Comparison of ENCODE assay signal across 16 cellular contexts in genomic region chr7:7902845-7903244, GRCh38.
"Had no signal": no experiment of that assay in that cellular context is flagged by ENCODE, and none has a peak within 500 bp of the region (broad histone marks: within the 10 kb centered on the region; RNA-seq: fewer than 3 reads in every experiment).

No MANE protein-coding gene starts in this region.

- H3K27ac Mint-ChIP-seq: activated CD4-positive, alpha-beta T cell treated with anti-CD3 and anti-CD28 coated beads, Interleukin-2, amount 10 ng/mL, durations not matched to agents 7 days and 5 days; T-helper 1 cell treated with Interleukin-12 subunit alpha and Interleukin-12 subunit beta and Interleukin-4 antibody, amounts not matched to agents 30 μg/mL and 1 μg/mL, for 36 hours had no signal

- H3K4me1 ChIP-seq: ascending aorta, breast epithelium, gastrocnemius medialis, pancreas, transverse colon had no signal

- ATAC-seq: gastrocnemius medialis, left colon, pancreas had no signal

- H3K9me3 ChIP-seq: ascending aorta, breast epithelium, gastrocnemius medialis, heart left ventricle, pancreas, transverse colon had no signal

- DNase-seq: activated CD4-positive, alpha-beta T cell treated with anti-CD3 and anti-CD28 coated beads, Interleukin-2, amount 10 ng/mL, durations not matched to agents 7 days and 5 days; activated CD8-positive, alpha-beta memory T cell treated with anti-CD3 and anti-CD28 coated beads for 24 hours; activated naive CD4-positive, alpha-beta T cell treated with Interleukin-2 at 50 U/mL for 16 hours; activated T-cell treated with anti-CD3 and anti-CD28 coated beads for 4 hours; erythroblast; gastrocnemius medialis; heart left ventricle; left colon; pancreas; stimulated activated CD4-positive, alpha-beta T cell treated with anti-CD3 and anti-CD28 coated beads, Interleukin-4, amount 100 ng/mL, for 24 hours; stimulated activated CD8-positive, alpha-beta memory T cell treated with anti-CD3 and anti-CD28 coated beads, Interleukin-4, amount 100 ng/mL, for 48 hours; stimulated activated naive CD4-positive, alpha-beta T cell treated with Interleukin-2 at 50 U/mL for 16 hours; transverse colon had no signal

- H3K27me3 Mint-ChIP-seq: activated CD4-positive, alpha-beta T cell treated with anti-CD3 and anti-CD28 coated beads, Interleukin-2, amount 10 ng/mL, durations not matched to agents 7 days and 5 days had no signal

- H3K4me3 Mint-ChIP-seq: activated CD4-positive, alpha-beta T cell treated with anti-CD3 and anti-CD28 coated beads, Interleukin-2, amount 10 ng/mL, durations not matched to agents 7 days and 5 days; T-helper 1 cell treated with Interleukin-12 subunit alpha and Interleukin-12 subunit beta and Interleukin-4 antibody, amounts not matched to agents 30 μg/mL and 1 μg/mL, for 36 hours had no signal

- H3K27me3 ChIP-seq: ascending aorta, breast epithelium, gastrocnemius medialis, heart left ventricle, pancreas, transverse colon had no signal

- H3K27ac ChIP-seq: ascending aorta, breast epithelium, gastrocnemius medialis, heart left ventricle, pancreas, transverse colon had no signal
